In the genomic region with DNA sequence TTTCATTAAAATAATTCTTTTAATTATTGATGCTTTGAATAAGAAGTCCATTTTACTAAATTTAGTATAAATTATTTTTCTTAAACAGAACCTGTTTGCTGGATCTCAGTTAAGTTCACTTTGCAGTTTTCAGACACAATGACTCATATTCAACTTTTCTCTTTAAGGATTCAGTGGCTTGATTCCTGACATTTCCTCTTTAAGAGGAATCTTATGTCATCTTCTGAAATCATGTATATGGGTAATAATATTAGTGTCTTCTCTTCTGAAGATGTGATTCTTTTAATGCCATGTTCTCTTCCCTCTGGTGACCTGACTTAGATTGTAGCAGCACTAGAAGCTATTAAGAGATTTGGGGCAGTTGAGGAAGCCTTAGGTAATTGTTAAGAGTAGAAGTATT, we compare ENCODE assay signal across 14 cellular contexts. TPM values are rescaled to one million over a fixed set of nuclear protein-coding genes. Genes with fewer than 3 reads are reported as not detected.
A peak's percentile ranks its signal among the peaks of the same experiment; 100 is the strongest.
DNase-seq lines count a peak whose midpoint lies in the region; ATAC-seq, FAIRE-seq and TF ChIP-seq lines count a peak whose summit lies in the region.
"Had no signal": no experiment of that assay in that cellular context is flagged by ENCODE, and none has a peak within 500 bp of the region (broad histone marks: within the 10 kb centered on the region; RNA-seq: fewer than 3 reads in every experiment).

No MANE protein-coding gene starts in this region.

- H3K4me2 ChIP-seq in HepG2 (ENCODE audit: low read depth, low read length): no peak overlapping the region

- DNase-seq in right lobe of liver: no peak
- no peak for DNase-seq in HepG2 (ENCODE audit: low spot score)
- peak; percentile 47 for DNase-seq in fibroblast of mammary gland (ENCODE audit: low read depth)
- no peak for DNase-seq in NCI-H146 (lab: John Stamatoyannopoulos, UW)
- DNase-seq in psoas muscle: no peak
- no peak for DNase-seq in GM10266 (ENCODE audit: extremely low spot score)
- no peak for DNase-seq in coronary artery (ENCODE audit: low spot score)
- DNase-seq: aorta; effector CD8-positive, alpha-beta T cell; kidney had no signal

- H3K27ac ChIP-seq in right lobe of liver: peak overlapping the region; percentile 27 to 65 (median 46)
- no peak overlapping the region for H3K27ac ChIP-seq in HepG2 (ENCODE audit: extremely low read length, insufficient read depth, low read length)
- H3K27ac ChIP-seq in psoas muscle: no peak overlapping the region
- H3K27ac ChIP-seq in coronary artery: no peak overlapping the region
- H3K27ac ChIP-seq: thoracic aorta had no signal

- FAIRE-seq in HepG2 (lab: Jason Lieb, UNC) (no peak), TTC549 (lab: Jason Lieb, UNC) (peak; percentile 56)

- TF ChIP-seq RAD21 in HepG2 (CRISPR knock-in tag; IDR thresholded peaks at IDR 0.05): no peak

- TF ChIP-seq EP300 in HepG2 (IDR thresholded peaks at IDR 0.05; ENCODE audit: low read depth in 2 of 2, low read length in 2 of 2) (no peak), HepG2 (CRISPR knock-in tag; IDR thresholded peaks at IDR 0.05; ENCODE audit: borderline replicate concordance) (no peak)

- H3K4me3 ChIP-seq in right lobe of liver: no peak overlapping the region
- no peak overlapping the region for H3K4me3 ChIP-seq in HepG2 (replicated peaks in 1 of 3; ENCODE audit: insufficient read depth in 1 of 3, low read depth in 2 of 3, low read length in 3 of 3)
- H3K4me3 ChIP-seq in fibroblast of mammary gland (ENCODE audit: control insufficient read depth, low read depth, low read length): no peak overlapping the region
- no peak overlapping the region for H3K4me3 ChIP-seq in psoas muscle
- H3K4me3 ChIP-seq in coronary artery: no peak overlapping the region
- H3K4me3 ChIP-seq: thoracic aorta had no signal

- H3K9me3 ChIP-seq in right lobe of liver (no peaks in the 10 kb centered on the region), HepG2 (ENCODE audit: low read length) (no peaks in the 10 kb centered on the region), psoas muscle (no peaks in the 10 kb centered on the region)
- H3K9me3 ChIP-seq: thoracic aorta had no signal

- POLR2A ChIA-PET in HepG2 (lab: Yijun Ruan, JAX): no interaction called here

- no peak overlapping the region for H2AFZ ChIP-seq in HepG2 (ENCODE audit: low read length)

- no TSS peak for BruUV-seq in HepG2 (replicated peaks; lab: Mats Ljungman, UMichigan)

- no peaks in the 10 kb centered on the region for H4K20me1 ChIP-seq in HepG2 (ENCODE audit: insufficient read depth, low read length)

- intact Hi-C loops in right lobe of liver (cut with DNase I): no loop called here
- intact Hi-C loops in HepG2 (cut with micrococcal nuclease; ENCODE audit: unreplicated experiment): no loop called here
- intact Hi-C loops in psoas muscle (cut with DNase I): no loop called here

- TF ChIP-seq POLR2A in right lobe of liver (IDR thresholded peaks at IDR 0.05): no peak
- no peak for TF ChIP-seq POLR2A in HepG2 (IDR thresholded peaks at IDR 0.05; ENCODE audit: insufficient read depth in 1 of 2, low read depth in 2 of 2, low read length in 2 of 2)

- H3K9ac ChIP-seq in HepG2 (ENCODE audit: insufficient read depth, low read depth, low read length): no peak overlapping the region

- H3K36me3 ChIP-seq in right lobe of liver (peaks cover 0 to 17% (median 0%) of the 10 kb centered on the region in 4 donors), HepG2 (replicated peaks in 1 of 2; ENCODE audit: control insufficient read depth in 1 of 2, insufficient read depth in 2 of 2, low read length in 2 of 2) (0 out of 5 replicates have a peak, but pooled peaks cover 2 to 3% of the 10 kb centered on the region in 2 experiments), psoas muscle (ENCODE audit: insufficient read depth in 1 of 2, low read depth in 1 of 2) (peaks cover 0 to 48% of the 10 kb centered on the region in 2 donors)

- H3K27me3 ChIP-seq in right lobe of liver (no peaks in the 10 kb centered on the region), HepG2 (ENCODE audit: control insufficient read depth in 1 of 2, insufficient read depth in 2 of 2, low read length in 2 of 2) (no peaks in the 10 kb centered on the region), psoas muscle (ENCODE audit: insufficient read depth in 3 of 3, low read length in 2 of 3) (no peaks in the 10 kb centered on the region)

- ATAC-seq in right lobe of liver (no peak), HepG2 (no peak), psoas muscle (no peak)

- CTCF ChIA-PET in HepG2 (lab: Yijun Ruan, JAX; ENCODE audit: low intra/inter-chr PET ratio, low total read pairs): interaction anchor here (1.9 kb wide), 1 partner anchor 474 kb away, joined by 4 read pairs; no protein-coding TSS in a partner anchor

- in situ Hi-C loops in HepG2 (cut with HindIII; ENCODE audit: extremely low pct_ligation_motif_present, low pct_unique_long_range_greater_than_20kb): loop anchor here (25.0 kb wide), 1 partner anchor 279 kb away; no protein-coding TSS in a partner anchor

- H3K79me2 ChIP-seq in HepG2 (ENCODE audit: insufficient read depth, low read length): no peaks in the 10 kb centered on the region

- TF ChIP-seq CTCF in right lobe of liver (IDR thresholded peaks at IDR 0.05): no peak
- TF ChIP-seq CTCF in HepG2 (CRISPR knock-in tag; IDR thresholded peaks at IDR 0.05): no peak
- no peak for TF ChIP-seq CTCF in fibroblast of mammary gland (conservative IDR thresholded peaks at IDR 0.05; ENCODE audit: control insufficient read depth, insufficient read depth, low read depth, low read length)
- no peak for TF ChIP-seq CTCF in psoas muscle (IDR thresholded peaks at IDR 0.05)
- TF ChIP-seq CTCF in GM10266 (IDR thresholded peaks at IDR 0.05; ENCODE audit: control insufficient read depth, insufficient read depth, low read depth, missing control alignments): no peak
- no peak for TF ChIP-seq CTCF in coronary artery (IDR thresholded peaks at IDR 0.05)

- H3K4me1 ChIP-seq in right lobe of liver: peaks cover 0 to 74% (median 26%) of the 10 kb centered on the region in 4 donors
- H3K4me1 ChIP-seq in HepG2 (ENCODE audit: insufficient read depth, low read length): peaks cover 27% of the 10 kb centered on the region
- H3K4me1 ChIP-seq in psoas muscle: no peaks in the 10 kb centered on the region

RNA-seq across cellular contexts. Expression of a gene that starts 12.5 kb away (rescaled TPM):
- total RNA-seq in right lobe of liver (100 to 1,000 TPM in 5 of 6 experiments, 10 to 100 TPM in 1; 95.8 to 230 (median 171) TPM), HepG2 (2016; rRNA removed; fragmentation: Illumina TruSeq; extraction: Trizol) (19.1 and 31.3 TPM in 2 replicates), psoas muscle (100 to 1,000 TPM in 1 of 4 donors, 10 to 100 TPM in 3; 23.6 to 118 (median 50.3) TPM)
- total RNA-seq in HepG2 (2016; cell fraction: cytosol; rRNA removed; fragmentation: Illumina TruSeq; extraction: Trizol; ENCODE audit: low read depth): 6.3 and 7.1 TPM in 2 replicates
- total RNA-seq in HepG2 (2016; cell fraction: insoluble cytoplasmic fraction; rRNA removed; fragmentation: Illumina TruSeq; extraction: Trizol): 20.2 and 31.0 TPM in 2 replicates
- total RNA-seq in HepG2 (2016; cell fraction: membrane; rRNA removed; fragmentation: Illumina TruSeq; extraction: Trizol): 17.5 and 18.6 TPM in 2 replicates
- 27.1 and 29.2 TPM in 2 replicates for total RNA-seq in HepG2 (2016; cell fraction: nucleus; rRNA removed; fragmentation: Illumina TruSeq; extraction: Trizol)
- polyA plus RNA-seq in HepG2 (2011; rRNA removed) (26.9 and 33.5 TPM in 2 replicates), psoas muscle (10 to 100 TPM; 19.2 to 35.5 (median 25.3) TPM)
- 20.8 and 24.3 TPM in 2 replicates for polyA plus RNA-seq in HepG2 (2011; cell fraction: cytosol; rRNA removed)
- polyA plus RNA-seq in HepG2 (2011; cell fraction: nucleus; rRNA removed): 9.6 and 10.2 TPM in 2 replicates
- 14.5 and 19.5 TPM in 2 replicates for polyA plus RNA-seq in HepG2 (2012)
- polyA plus RNA-seq in HepG2 (2016; cell fraction: cytosol; fragmentation: Illumina TruSeq; extraction: Trizol; ENCODE audit: low read depth): 8.7 and 10.1 TPM in 2 replicates
- polyA plus RNA-seq in HepG2 (2016; cell fraction: insoluble cytoplasmic fraction; fragmentation: Illumina TruSeq; extraction: Trizol; ENCODE audit: low read depth): 22.2 and 23.8 TPM in 2 replicates
- 17.6 and 19.0 TPM in 2 replicates for polyA plus RNA-seq in HepG2 (2016; cell fraction: membrane; fragmentation: Illumina TruSeq; extraction: Trizol; ENCODE audit: low read depth)
- polyA plus RNA-seq in HepG2 (2016; cell fraction: nucleus; fragmentation: Illumina TruSeq; extraction: Trizol; ENCODE audit: insufficient read depth, low read depth): 45.6 and 48.0 TPM in 2 replicates
- 8.0 and 38.3 TPM in 2 replicates for polyA minus RNA-seq in HepG2 (2011; rRNA and poly(A)+ RNA removed; ENCODE audit: low replicate concordance)
- polyA minus RNA-seq in HepG2 (2011; cell fraction: cytosol; rRNA and poly(A)+ RNA removed): 12.8 and 13.4 TPM in 2 replicates
- polyA minus RNA-seq in HepG2 (2011; cell fraction: nucleus; rRNA and poly(A)+ RNA removed): 7.5 and 7.6 TPM in 2 replicates

RNA-seq across cellular contexts. Expression of a gene that starts 22.7 kb away (rescaled TPM):
- 1 to 10 TPM in 2 of 6 experiments, under 1 TPM in 4; 0.48 to 2.2 (median 0.71) TPM for total RNA-seq in right lobe of liver
- total RNA-seq in HepG2 (2016; rRNA removed; fragmentation: Illumina TruSeq; extraction: Trizol): 0.20 and 0.25 TPM in 2 replicates
- total RNA-seq in HepG2 (2016; cell fraction: cytosol; rRNA removed; fragmentation: Illumina TruSeq; extraction: Trizol; ENCODE audit: low read depth): not detected in 2 replicates
- total RNA-seq in HepG2 (2016; cell fraction: insoluble cytoplasmic fraction; rRNA removed; fragmentation: Illumina TruSeq; extraction: Trizol): not detected in 2 replicates
- 0.38 and 0.43 TPM in 2 replicates for total RNA-seq in HepG2 (2016; cell fraction: membrane; rRNA removed; fragmentation: Illumina TruSeq; extraction: Trizol)
- total RNA-seq in HepG2 (2016; cell fraction: nucleus; rRNA removed; fragmentation: Illumina TruSeq; extraction: Trizol): not detected in 2 replicates
- polyA plus RNA-seq in HepG2 (2011; rRNA removed): not detected in 2 replicates
- polyA plus RNA-seq in HepG2 (2011; cell fraction: cytosol; rRNA removed): 0.03 TPM in 1 of 2 replicates, not detected in the other
- not detected in 2 replicates for polyA plus RNA-seq in HepG2 (2011; cell fraction: nucleus; rRNA removed)
- polyA plus RNA-seq in HepG2 (2012): not detected in 2 replicates
- polyA plus RNA-seq in HepG2 (2016; cell fraction: cytosol; fragmentation: Illumina TruSeq; extraction: Trizol; ENCODE audit: low read depth): not detected in 2 replicates
- 0.22 TPM in 1 of 2 replicates, not detected in the other for polyA plus RNA-seq in HepG2 (2016; cell fraction: insoluble cytoplasmic fraction; fragmentation: Illumina TruSeq; extraction: Trizol; ENCODE audit: low read depth)
- 0.16 and 0.26 TPM in 2 replicates for polyA plus RNA-seq in HepG2 (2016; cell fraction: membrane; fragmentation: Illumina TruSeq; extraction: Trizol; ENCODE audit: low read depth)
- not detected in 2 replicates for polyA plus RNA-seq in HepG2 (2016; cell fraction: nucleus; fragmentation: Illumina TruSeq; extraction: Trizol; ENCODE audit: insufficient read depth, low read depth)
- not detected in 2 replicates for polyA minus RNA-seq in HepG2 (2011; rRNA and poly(A)+ RNA removed; ENCODE audit: low replicate concordance)
- not detected in 2 replicates for polyA minus RNA-seq in HepG2 (2011; cell fraction: cytosol; rRNA and poly(A)+ RNA removed)
- polyA minus RNA-seq in HepG2 (2011; cell fraction: nucleus; rRNA and poly(A)+ RNA removed): not detected in 2 replicates
- total RNA-seq in psoas muscle: 1 to 10 TPM in 2 of 4 donors, under 1 TPM in 2; 0.18 to 1.2 (median 0.88) TPM
- 1 to 10 TPM in 1 of 3 donors, under 1 TPM in 2; 0.25 to 1.9 (median 0.55) TPM for polyA plus RNA-seq in psoas muscle
- total RNA-seq: glomerular endothelial cell, lung microvascular endothelial cell had no signal

Comparison
In these comparisons a context has a peak if more than half of its experiments do, and no peak if none do; other contexts are left out.
1. H3K27ac ChIP-seq: peak in right lobe of liver (3 of 3); none in HepG2 (single experiment), psoas muscle (single experiment) and coronary artery (0 of 2).